In genomic region chr2:25001329-25001637, GRCh38 we compare ENCODE assay signal across 22 cellular contexts.
"Had no signal": no experiment of that assay in that cellular context is flagged by ENCODE, and none has a peak within 500 bp of the region (broad histone marks: within the 10 kb centered on the region; RNA-seq: fewer than 3 reads in every experiment).

No MANE protein-coding gene starts in this region.

- H3K27me3 ChIP-seq: colonic mucosa, esophagus squamous epithelium, gastrocnemius medialis, heart right ventricle, left lung had no signal

- FAIRE-seq: endometrium, islet of Langerhans, keratinocyte had no signal

- DNase-seq: colonic mucosa; dermis blood vessel endothelial cell; effector CD8-positive, alpha-beta T cell; effector memory CD8-positive, alpha-beta T cell; endodermal cell; erythroblast; esophagus squamous epithelium; foreskin fibroblast; foreskin melanocyte; gastrocnemius medialis; heart right ventricle; left cardiac atrium; left lung; left ventricle myocardium superior; lower lobe of right lung; mesenchymal stem cell; midbrain had no signal

- H3K27ac Mint-ChIP-seq: endodermal cell had no signal

- H3K9me3 ChIP-seq: colonic mucosa, esophagus squamous epithelium, gastrocnemius medialis, heart right ventricle, left lung, lower lobe of right lung had no signal

- ATAC-seq: effector memory CD8-positive, alpha-beta T cell; esophagus mucosa; gastrocnemius medialis; left cardiac atrium; left lung; left ventricle myocardium superior; lower lobe of right lung had no signal

- H3K27ac ChIP-seq: colonic mucosa, epithelial cell of prostate, esophagus squamous epithelium, gastrocnemius medialis, heart right ventricle, left lung, lower lobe of right lung had no signal

- H3K4me1 ChIP-seq: colonic mucosa, esophagus squamous epithelium, left lung, lower lobe of right lung had no signal

- H3K36me3 ChIP-seq: colonic mucosa, esophagus squamous epithelium, heart right ventricle, left lung, lower lobe of right lung had no signal

- H3K9me3 Mint-ChIP-seq: effector memory CD8-positive, alpha-beta T cell; endodermal cell had no signal

- H3K4me3 Mint-ChIP-seq: effector memory CD8-positive, alpha-beta T cell; endodermal cell had no signal

- H3K4me3 ChIP-seq: colonic mucosa, esophagus squamous epithelium, gastrocnemius medialis, heart right ventricle, left lung, lower lobe of right lung had no signal
